1 cellular context compared by ENCODE assay signal in genomic region chr9:16262467-16263261, GRCh38.
TF ChIP-seq lines count a peak whose summit lies in the region.

No MANE protein-coding gene starts in this region.

TF ChIP-seq in GM12878, 131 proteins besides CTCF, POLR2A, EP300 and RAD21 (continued from another document):
- TF ChIP-seq YY1 (IDR thresholded peaks at IDR 0.05; ENCODE audit: low read depth, low read length) (no peak), WRNIP1 (IDR thresholded peaks at IDR 0.05; ENCODE audit: borderline replicate concordance, low read depth, low read length) (no peak), GABPA (IDR thresholded peaks at IDR 0.05; ENCODE audit: low read depth) (no peak), HDGF (IDR thresholded peaks at IDR 0.05) (no peak), JUND (IDR thresholded peaks at IDR 0.05; ENCODE audit: low read depth, low read length) (no peak)
